In genomic region chr16:50677351-50677750, GRCh38 we compare ENCODE assay signal across 12 cellular contexts. TPM values are rescaled to one million over a fixed set of nuclear protein-coding genes. Genes with fewer than 3 reads are reported as not detected.
A peak's percentile ranks its signal among the peaks of the same experiment; 100 is the strongest.
DNase-seq lines count a peak whose midpoint lies in the region; ATAC-seq, FAIRE-seq and TF ChIP-seq lines count a peak whose summit lies in the region.
"Had no signal": no experiment of that assay in that cellular context is flagged by ENCODE, and none has a peak within 500 bp of the region (broad histone marks: within the 10 kb centered on the region; RNA-seq: fewer than 3 reads in every experiment).

No MANE protein-coding gene starts in this region.

- no peak overlapping the region for H3K27ac ChIP-seq in HepG2 (ENCODE audit: extremely low read length, insufficient read depth, low read length)
- H3K27ac ChIP-seq: VCaP had no signal

- ATAC-seq in activated T-cell treated with anti-CD3 and anti-CD28 coated beads, Interleukin-2, amount 50 U/mL, for 72 hours (replicated peaks in 1 of 2): no peak
- ATAC-seq in HepG2 (peak; percentile 38; the same call in 2 of the 3 replicates), GM21619 (IDR thresholded peaks at IDR 0.05; ENCODE audit: unreplicated experiment) (no peak)

- no peaks in the 10 kb centered on the region for H4K20me1 ChIP-seq in HepG2 (ENCODE audit: insufficient read depth, low read length)

- H2AFZ ChIP-seq in HepG2 (ENCODE audit: low read length): no peak overlapping the region

- H3K9me3 ChIP-seq in HepG2 (ENCODE audit: low read length): peaks cover 13% of the 10 kb centered on the region

- peak overlapping the region; percentile 16 to 27 for H3K4me3 Mint-ChIP-seq in activated T-cell treated with anti-CD3 and anti-CD28 coated beads, Interleukin-2, amount 50 U/mL, for 72 hours

- intact Hi-C loops in HepG2 (cut with micrococcal nuclease; ENCODE audit: unreplicated experiment): no loop called here

- H3K27ac Mint-ChIP-seq in activated T-cell treated with anti-CD3 and anti-CD28 coated beads, Interleukin-2, amount 50 U/mL, for 72 hours: peak overlapping the region; percentile 99

- CTCF ChIA-PET in HepG2 (lab: Yijun Ruan, JAX; ENCODE audit: low intra/inter-chr PET ratio, low total read pairs): interaction anchor here (0.7 kb wide), 1 partner anchor 129 kb away, joined by 3 read pairs; no protein-coding TSS in a partner anchor

- in situ Hi-C loops in HepG2 (cut with HindIII; ENCODE audit: extremely low pct_ligation_motif_present, low pct_unique_long_range_greater_than_20kb): no loop called here

- WGBS in HepG2 (ENCODE audit: low lambda C conversion rate): 17% methylated on average over 3 of the region's 7 CpGs

- FAIRE-seq in HepG2 (lab: Jason Lieb, UNC): no peak

- TF ChIP-seq CTCF in AG10803 (conservative IDR thresholded peaks at IDR 0.05; ENCODE audit: low read length): peak; percentile 15; the same call in 1 of the 2 replicates
- TF ChIP-seq CTCF in GM10266 (IDR thresholded peaks at IDR 0.05; ENCODE audit: control insufficient read depth, insufficient read depth, low read depth, missing control alignments): peak; percentile 36
- TF ChIP-seq CTCF in HepG2 (CRISPR knock-in tag; IDR thresholded peaks at IDR 0.05): peak; percentile 59

- no peaks in the 10 kb centered on the region; a peak in 2 of 5 replicates for H3K27me3 ChIP-seq in HepG2 (ENCODE audit: control insufficient read depth in 1 of 2, insufficient read depth in 2 of 2, low read length in 2 of 2)

- no peak for TF ChIP-seq POLR2A in HepG2 (IDR thresholded peaks at IDR 0.05; ENCODE audit: insufficient read depth in 1 of 2, low read depth in 2 of 2, low read length in 2 of 2)

- peaks cover 4 to 7% of the 10 kb centered on the region in 2 donors for H3K9me3 Mint-ChIP-seq in activated T-cell treated with anti-CD3 and anti-CD28 coated beads, Interleukin-2, amount 50 U/mL, for 72 hours

- H3K27me3 Mint-ChIP-seq in activated T-cell treated with anti-CD3 and anti-CD28 coated beads, Interleukin-2, amount 50 U/mL, for 72 hours (ENCODE audit: low read depth): no peaks in the 10 kb centered on the region

- no peaks in the 10 kb centered on the region for H3K4me1 ChIP-seq in HepG2 (ENCODE audit: insufficient read depth, low read length)

- no peak overlapping the region for H3K9ac ChIP-seq in HepG2 (ENCODE audit: insufficient read depth, low read depth, low read length)

- peaks cover 24 to 44% of the 10 kb centered on the region in 2 donors for H3K36me3 Mint-ChIP-seq in activated T-cell treated with anti-CD3 and anti-CD28 coated beads, Interleukin-2, amount 50 U/mL, for 72 hours (ENCODE audit: insufficient read depth in 2 of 2)

- no peaks in the 10 kb centered on the region for H3K36me3 ChIP-seq in HepG2 (replicated peaks in 1 of 2; ENCODE audit: control insufficient read depth in 1 of 2, insufficient read depth in 2 of 2, low read length in 2 of 2)

- TF ChIP-seq EP300 in HepG2 (IDR thresholded peaks at IDR 0.05; ENCODE audit: low read depth in 2 of 2, low read length in 2 of 2) (no peak), HepG2 (CRISPR knock-in tag; IDR thresholded peaks at IDR 0.05; ENCODE audit: borderline replicate concordance) (no peak)

- no peak for TF ChIP-seq RAD21 in HepG2 (CRISPR knock-in tag; IDR thresholded peaks at IDR 0.05)

- H3K4me2 ChIP-seq in HepG2 (ENCODE audit: low read depth, low read length): no peak overlapping the region

- POLR2A ChIA-PET in HepG2 (lab: Yijun Ruan, JAX): no interaction called here

- no TSS peak for BruUV-seq in HepG2 (replicated peaks; lab: Mats Ljungman, UMichigan)

- no peaks in the 10 kb centered on the region for H3K79me2 ChIP-seq in HepG2 (ENCODE audit: insufficient read depth, low read length)

- peaks cover 60% of the 10 kb centered on the region for H3K4me1 Mint-ChIP-seq in activated T-cell treated with anti-CD3 and anti-CD28 coated beads, Interleukin-2, amount 50 U/mL, for 72 hours (ENCODE audit: low read depth)

- DNase-seq in AG10803 (ENCODE audit: low read depth) (no peak), GM10266 (ENCODE audit: extremely low spot score) (no peak), HepG2 (ENCODE audit: low spot score) (no peak), NCI-H2227 treated with DMSO at 0.1 percent for 48 hours (lab: John Stamatoyannopoulos, UW) (no peak), hippocampal formation (lab: John Stamatoyannopoulos, UW) (no peak), DMS79 (lab: John Stamatoyannopoulos, UW) (no peak)
- DNase-seq in activated T-cell treated with anti-CD3 and anti-CD28 coated beads, Interleukin-2, amount 50 U/mL, for 72 hours: no peak
- DNase-seq: effector CD8-positive, alpha-beta T cell; NCI-H446 treated with DMSO at 0.1 percent for 48 hours; trophoblast cell had no signal

- H3K4me3 ChIP-seq in AG10803 (ENCODE audit: low read length) (no peak overlapping the region), HepG2 (replicated peaks in 1 of 3; ENCODE audit: insufficient read depth in 1 of 3, low read depth in 2 of 3, low read length in 3 of 3) (no peak overlapping the region)

TF ChIP-seq in HepG2, 621 proteins besides CTCF, POLR2A, EP300 and RAD21 (continues in another document):
- TF ChIP-seq SMC3 (IDR thresholded peaks at IDR 0.05; ENCODE audit: low read length): no peak

RNA-seq across cellular contexts. Expression of gene SNX20, which starts 3.8 kb away (rescaled TPM):
- 10 to 100 TPM; 45.2 to 49.9 TPM for total RNA-seq in activated T-cell treated with anti-CD3 and anti-CD28 coated beads, Interleukin-2, amount 50 U/mL, for 72 hours
- not detected in 2 replicates for total RNA-seq in HepG2 (2016; rRNA removed; fragmentation: Illumina TruSeq; extraction: Trizol)
- total RNA-seq in HepG2 (2016; cell fraction: cytosol; rRNA removed; fragmentation: Illumina TruSeq; extraction: Trizol; ENCODE audit: low read depth): not detected in 2 replicates
- total RNA-seq in HepG2 (2016; cell fraction: insoluble cytoplasmic fraction; rRNA removed; fragmentation: Illumina TruSeq; extraction: Trizol): not detected in 2 replicates
- total RNA-seq in HepG2 (2016; cell fraction: membrane; rRNA removed; fragmentation: Illumina TruSeq; extraction: Trizol): not detected in 2 replicates
- total RNA-seq in HepG2 (2016; cell fraction: nucleus; rRNA removed; fragmentation: Illumina TruSeq; extraction: Trizol): not detected in 2 replicates
- not detected in 2 replicates for polyA plus RNA-seq in HepG2 (2011; rRNA removed)
- not detected in 2 replicates for polyA plus RNA-seq in HepG2 (2011; cell fraction: cytosol; rRNA removed)
- not detected in 2 replicates for polyA plus RNA-seq in HepG2 (2011; cell fraction: nucleus; rRNA removed)
- polyA plus RNA-seq in HepG2 (2012): 0.04 TPM in 1 of 2 replicates, not detected in the other
- polyA plus RNA-seq in HepG2 (2016; cell fraction: cytosol; fragmentation: Illumina TruSeq; extraction: Trizol; ENCODE audit: low read depth): not detected in 2 replicates
- polyA plus RNA-seq in HepG2 (2016; cell fraction: insoluble cytoplasmic fraction; fragmentation: Illumina TruSeq; extraction: Trizol; ENCODE audit: low read depth): not detected in 2 replicates
- polyA plus RNA-seq in HepG2 (2016; cell fraction: membrane; fragmentation: Illumina TruSeq; extraction: Trizol; ENCODE audit: low read depth): not detected in 2 replicates
- not detected in 2 replicates for polyA plus RNA-seq in HepG2 (2016; cell fraction: nucleus; fragmentation: Illumina TruSeq; extraction: Trizol; ENCODE audit: insufficient read depth, low read depth)
- not detected in 2 replicates for polyA minus RNA-seq in HepG2 (2011; rRNA and poly(A)+ RNA removed; ENCODE audit: low replicate concordance)
- not detected in 2 replicates for polyA minus RNA-seq in HepG2 (2011; cell fraction: cytosol; rRNA and poly(A)+ RNA removed)
- not detected in 2 replicates for polyA minus RNA-seq in HepG2 (2011; cell fraction: nucleus; rRNA and poly(A)+ RNA removed)

RNA-seq across cellular contexts. Expression of gene NOD2, which starts 16.1 kb away (rescaled TPM):
- 10 to 100 TPM; 11.3 to 13.0 TPM for total RNA-seq in activated T-cell treated with anti-CD3 and anti-CD28 coated beads, Interleukin-2, amount 50 U/mL, for 72 hours
- total RNA-seq in HepG2 (2016; rRNA removed; fragmentation: Illumina TruSeq; extraction: Trizol): 0.27 and 0.29 TPM in 2 replicates
- 0.18 and 0.20 TPM in 2 replicates for total RNA-seq in HepG2 (2016; cell fraction: cytosol; rRNA removed; fragmentation: Illumina TruSeq; extraction: Trizol; ENCODE audit: low read depth)
- 0.09 and 0.12 TPM in 2 replicates for total RNA-seq in HepG2 (2016; cell fraction: insoluble cytoplasmic fraction; rRNA removed; fragmentation: Illumina TruSeq; extraction: Trizol)
- total RNA-seq in HepG2 (2016; cell fraction: membrane; rRNA removed; fragmentation: Illumina TruSeq; extraction: Trizol): 0.21 TPM in 1 of 2 replicates, not detected in the other
- total RNA-seq in HepG2 (2016; cell fraction: nucleus; rRNA removed; fragmentation: Illumina TruSeq; extraction: Trizol): 0.22 and 0.38 TPM in 2 replicates
- 0.76 and 0.81 TPM in 2 replicates for polyA plus RNA-seq in HepG2 (2011; rRNA removed)
- 0.36 and 0.68 TPM in 2 replicates for polyA plus RNA-seq in HepG2 (2011; cell fraction: cytosol; rRNA removed)
- 1.9 and 2.3 TPM in 2 replicates for polyA plus RNA-seq in HepG2 (2011; cell fraction: nucleus; rRNA removed)
- polyA plus RNA-seq in HepG2 (2012): 0.19 and 0.29 TPM in 2 replicates
- 0.02 and 0.03 TPM in 2 replicates for polyA plus RNA-seq in HepG2 (2016; cell fraction: cytosol; fragmentation: Illumina TruSeq; extraction: Trizol; ENCODE audit: low read depth)
- not detected in 2 replicates for polyA plus RNA-seq in HepG2 (2016; cell fraction: insoluble cytoplasmic fraction; fragmentation: Illumina TruSeq; extraction: Trizol; ENCODE audit: low read depth)
- not detected in 2 replicates for polyA plus RNA-seq in HepG2 (2016; cell fraction: membrane; fragmentation: Illumina TruSeq; extraction: Trizol; ENCODE audit: low read depth)
- polyA plus RNA-seq in HepG2 (2016; cell fraction: nucleus; fragmentation: Illumina TruSeq; extraction: Trizol; ENCODE audit: insufficient read depth, low read depth): 0.17 and 0.37 TPM in 2 replicates
- polyA minus RNA-seq in HepG2 (2011; rRNA and poly(A)+ RNA removed; ENCODE audit: low replicate concordance): 4.8 TPM in 1 of 2 replicates, not detected in the other
- polyA minus RNA-seq in HepG2 (2011; cell fraction: cytosol; rRNA and poly(A)+ RNA removed): 0.49 and 1.1 TPM in 2 replicates
- polyA minus RNA-seq in HepG2 (2011; cell fraction: nucleus; rRNA and poly(A)+ RNA removed): 2.1 and 2.3 TPM in 2 replicates

Comparison
In these comparisons a context has a peak if more than half of its experiments do, and no peak if none do; other contexts are left out.
1. RNA of gene SNX20, which starts 3.8 kb away (total RNA-seq): 45.2 to 49.9 TPM in activated T-cell treated with anti-CD3 and anti-CD28 coated beads, Interleukin-2, amount 50 U/mL, for 72 hours; not detected in HepG2; every median in the first group is over 10 times any median in the second.
2. RNA of gene NOD2, which starts 16.1 kb away (total RNA-seq): 11.3 to 13.0 TPM in activated T-cell treated with anti-CD3 and anti-CD28 coated beads, Interleukin-2, amount 50 U/mL, for 72 hours; 0.09 to 0.38 TPM in HepG2; every median in the first group is over 4 times any median in the second.
3. Peak in every context shown above with its lines, with median percentiles within 50 percentile points of each other: CTCF ChIP-seq.